1 cellular context compared by ENCODE assay signal in the genomic region with DNA sequence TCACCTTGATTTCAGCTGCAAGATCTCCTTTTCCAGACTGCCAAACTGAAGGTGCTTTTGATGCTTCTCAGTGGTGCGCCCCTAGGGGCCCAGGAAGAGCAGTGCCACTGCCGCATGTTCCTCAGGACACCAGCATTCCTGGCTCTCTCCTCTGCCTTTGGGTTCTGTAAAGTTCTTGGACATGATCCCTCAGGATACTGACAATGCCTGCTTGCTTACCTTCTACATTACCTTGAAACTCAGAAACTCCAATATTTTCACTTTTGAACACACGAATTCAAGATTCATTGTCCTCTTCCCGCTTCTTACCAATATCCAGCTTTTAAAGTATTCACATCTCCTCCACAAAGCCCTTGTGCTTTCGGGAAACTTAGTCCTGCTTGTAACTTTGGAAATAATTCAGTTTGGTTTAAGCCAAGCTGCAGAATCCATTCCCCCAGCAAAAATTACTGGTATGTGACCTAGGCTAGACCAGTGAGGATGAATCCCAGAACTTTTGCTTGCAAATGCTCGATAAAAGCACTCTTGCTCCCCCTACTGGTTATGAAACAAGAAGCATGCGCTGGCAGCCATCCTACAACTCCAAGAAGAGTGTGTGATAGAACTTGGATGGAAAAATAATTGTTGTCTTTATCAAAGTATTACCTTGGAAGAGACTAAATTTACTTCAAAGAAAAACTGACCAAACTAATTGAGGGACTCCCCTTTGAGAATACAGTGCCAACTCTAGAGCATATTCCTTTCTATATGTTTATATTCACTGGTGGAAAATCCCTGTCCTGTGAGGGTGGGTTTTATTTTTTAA.
TF ChIP-seq lines count a peak whose summit lies in the region.

No MANE protein-coding gene starts in this region.

TF ChIP-seq in K562, 482 proteins besides CTCF, POLR2A, EP300 and RAD21:
- TF ChIP-seq TBP (optimal IDR thresholded peaks at IDR 0.05; ENCODE audit: low read depth, low read length) (peak; percentile 14), TEAD2 (tag; IDR thresholded peaks at IDR 0.05) (0 out of 2 replicates have a peak, but pooled peaks have one; percentile 45), YBX1 (IDR thresholded peaks at IDR 0.05) (no peak), NONO (IDR thresholded peaks at IDR 0.05; ENCODE audit: low read depth in 2 of 2, low read length in 1 of 2) (no peak), NRF1 (conservative IDR thresholded peaks at IDR 0.05 in 1 of 2, IDR thresholded peaks at IDR 0.05 in 1 of 2) (peak; percentile 45 to 53; a peak in 2 of 4 replicates), SIN3B (IDR thresholded peaks at IDR 0.05; ENCODE audit: low read depth) (no peak), FUS (optimal IDR thresholded peaks at IDR 0.05; ENCODE audit: low read depth, low read length) (no peak), NFIC (IDR thresholded peaks at IDR 0.05) (peak; percentile 19; the same call in 1 of the 2 replicates), RCOR1 (IDR thresholded peaks at IDR 0.05; ENCODE audit: borderline replicate concordance in 1 of 2, low read depth in 2 of 2, low read length in 2 of 2) (0 out of 4 replicates have a peak, but pooled peaks of 1 of the 2 experiments have one; percentile 42), TAF15 (IDR thresholded peaks at IDR 0.05; ENCODE audit: low read depth, low read length) (no peak), IFI16 (CRISPR knock-in tag; IDR thresholded peaks at IDR 0.05) (no peak), MCM2 (IDR thresholded peaks at IDR 0.05; ENCODE audit: low read depth) (no peak), ZFP30 (CRISPR knock-in tag; IDR thresholded peaks at IDR 0.05; ENCODE audit: borderline replicate concordance) (no peak), PURB (CRISPR knock-in tag; IDR thresholded peaks at IDR 0.05; ENCODE audit: low read depth) (no peak), MYC (IDR thresholded peaks at IDR 0.05; ENCODE audit: low read depth, low read length) (peak; percentile 26; the same call in 1 of the 2 replicates), MYC (CRISPR knock-in tag; IDR thresholded peaks at IDR 0.05; ENCODE audit: borderline replicate concordance, low read depth) (no peak), SMC3 (conservative IDR thresholded peaks at IDR 0.05; ENCODE audit: insufficient read depth, low read depth, low read length) (peak; percentile 49; the same call in 1 of the 2 replicates), SAP30 (IDR thresholded peaks at IDR 0.05; ENCODE audit: borderline replicate concordance, insufficient read depth, low read depth, low read length, poor library complexity, severe bottlenecking) (no peak), STAG1 (CRISPR knock-in tag; IDR thresholded peaks at IDR 0.05; ENCODE audit: borderline replicate concordance) (peak; percentile 34; the same call in 1 of the 2 replicates), ZFX (CRISPR knock-in tag; IDR thresholded peaks at IDR 0.05) (no peak), ZNF75A (CRISPR knock-in tag; IDR thresholded peaks at IDR 0.05) (no peak), KLF16 (IDR thresholded peaks at IDR 0.05) (peak; percentile 3; the same call in 1 of the 2 replicates), ZNF217 (CRISPR knock-in tag; IDR thresholded peaks at IDR 0.05) (no peak), DPF2 (IDR thresholded peaks at IDR 0.05) (0 out of 2 replicates have a peak, but pooled peaks have one; percentile 13), NFE2 (IDR thresholded peaks at IDR 0.05; ENCODE audit: low read depth) (no peak), RB1 (IDR thresholded peaks at IDR 0.05; ENCODE audit: low read depth) (0 out of 2 replicates have a peak, but pooled peaks have one; percentile 13), GATA2 (CRISPR knock-in tag; IDR thresholded peaks at IDR 0.05) (no peak), ZKSCAN3 (CRISPR knock-in tag; IDR thresholded peaks at IDR 0.05) (peak; percentile 82), RBM15 (IDR thresholded peaks at IDR 0.05; ENCODE audit: insufficient read depth, low read length) (no peak), ZNF3 (CRISPR knock-in tag; IDR thresholded peaks at IDR 0.05) (no peak)
- TF ChIP-seq, protein P1, sequence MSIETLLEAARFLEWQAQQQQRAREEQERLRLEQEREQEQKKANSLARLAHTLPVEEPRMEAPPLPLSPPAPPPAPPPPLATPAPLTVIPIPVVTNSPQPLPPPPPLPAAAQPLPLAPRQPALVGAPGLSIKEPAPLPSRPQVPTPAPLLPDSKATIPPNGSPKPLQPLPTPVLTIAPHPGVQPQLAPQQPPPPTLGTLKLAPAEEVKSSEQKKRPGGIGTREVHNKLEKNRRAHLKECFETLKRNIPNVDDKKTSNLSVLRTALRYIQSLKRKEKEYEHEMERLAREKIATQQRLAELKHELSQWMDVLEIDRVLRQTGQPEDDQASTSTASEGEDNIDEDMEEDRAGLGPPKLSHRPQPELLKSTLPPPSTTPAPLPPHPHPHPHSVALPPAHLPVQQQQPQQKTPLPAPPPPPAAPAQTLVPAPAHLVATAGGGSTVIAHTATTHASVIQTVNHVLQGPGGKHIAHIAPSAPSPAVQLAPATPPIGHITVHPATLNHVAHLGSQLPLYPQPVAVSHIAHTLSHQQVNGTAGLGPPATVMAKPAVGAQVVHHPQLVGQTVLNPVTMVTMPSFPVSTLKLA (conservative IDR thresholded peaks at IDR 0.05), result no peak; a peak in 1 of 4 replicates
- TF ChIP-seq, protein P2, sequence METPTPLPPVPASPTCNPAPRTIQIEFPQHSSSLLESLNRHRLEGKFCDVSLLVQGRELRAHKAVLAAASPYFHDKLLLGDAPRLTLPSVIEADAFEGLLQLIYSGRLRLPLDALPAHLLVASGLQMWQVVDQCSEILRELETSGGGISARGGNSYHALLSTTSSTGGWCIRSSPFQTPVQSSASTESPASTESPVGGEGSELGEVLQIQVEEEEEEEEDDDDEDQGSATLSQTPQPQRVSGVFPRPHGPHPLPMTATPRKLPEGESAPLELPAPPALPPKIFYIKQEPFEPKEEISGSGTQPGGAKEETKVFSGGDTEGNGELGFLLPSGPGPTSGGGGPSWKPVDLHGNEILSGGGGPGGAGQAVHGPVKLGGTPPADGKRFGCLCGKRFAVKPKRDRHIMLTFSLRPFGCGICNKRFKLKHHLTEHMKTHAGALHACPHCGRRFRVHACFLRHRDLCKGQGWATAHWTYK (CRISPR knock-in tag; IDR thresholded peaks at IDR 0.05), result no peak
- TF ChIP-seq, protein P3, sequence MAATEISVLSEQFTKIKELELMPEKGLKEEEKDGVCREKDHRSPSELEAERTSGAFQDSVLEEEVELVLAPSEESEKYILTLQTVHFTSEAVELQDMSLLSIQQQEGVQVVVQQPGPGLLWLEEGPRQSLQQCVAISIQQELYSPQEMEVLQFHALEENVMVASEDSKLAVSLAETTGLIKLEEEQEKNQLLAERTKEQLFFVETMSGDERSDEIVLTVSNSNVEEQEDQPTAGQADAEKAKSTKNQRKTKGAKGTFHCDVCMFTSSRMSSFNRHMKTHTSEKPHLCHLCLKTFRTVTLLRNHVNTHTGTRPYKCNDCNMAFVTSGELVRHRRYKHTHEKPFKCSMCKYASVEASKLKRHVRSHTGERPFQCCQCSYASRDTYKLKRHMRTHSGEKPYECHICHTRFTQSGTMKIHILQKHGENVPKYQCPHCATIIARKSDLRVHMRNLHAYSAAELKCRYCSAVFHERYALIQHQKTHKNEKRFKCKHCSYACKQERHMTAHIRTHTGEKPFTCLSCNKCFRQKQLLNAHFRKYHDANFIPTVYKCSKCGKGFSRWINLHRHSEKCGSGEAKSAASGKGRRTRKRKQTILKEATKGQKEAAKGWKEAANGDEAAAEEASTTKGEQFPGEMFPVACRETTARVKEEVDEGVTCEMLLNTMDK (IDR thresholded peaks at IDR 0.05; ENCODE audit: borderline replicate concordance, insufficient read depth, low read depth, low read length, poor library complexity, severe bottlenecking), result peak; percentile 42
- TF ChIP-seq, protein P4, sequence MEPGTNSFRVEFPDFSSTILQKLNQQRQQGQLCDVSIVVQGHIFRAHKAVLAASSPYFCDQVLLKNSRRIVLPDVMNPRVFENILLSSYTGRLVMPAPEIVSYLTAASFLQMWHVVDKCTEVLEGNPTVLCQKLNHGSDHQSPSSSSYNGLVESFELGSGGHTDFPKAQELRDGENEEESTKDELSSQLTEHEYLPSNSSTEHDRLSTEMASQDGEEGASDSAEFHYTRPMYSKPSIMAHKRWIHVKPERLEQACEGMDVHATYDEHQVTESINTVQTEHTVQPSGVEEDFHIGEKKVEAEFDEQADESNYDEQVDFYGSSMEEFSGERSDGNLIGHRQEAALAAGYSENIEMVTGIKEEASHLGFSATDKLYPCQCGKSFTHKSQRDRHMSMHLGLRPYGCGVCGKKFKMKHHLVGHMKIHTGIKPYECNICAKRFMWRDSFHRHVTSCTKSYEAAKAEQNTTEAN (CRISPR knock-in tag; IDR thresholded peaks at IDR 0.05), result no peak
- TF ChIP-seq, protein P5, sequence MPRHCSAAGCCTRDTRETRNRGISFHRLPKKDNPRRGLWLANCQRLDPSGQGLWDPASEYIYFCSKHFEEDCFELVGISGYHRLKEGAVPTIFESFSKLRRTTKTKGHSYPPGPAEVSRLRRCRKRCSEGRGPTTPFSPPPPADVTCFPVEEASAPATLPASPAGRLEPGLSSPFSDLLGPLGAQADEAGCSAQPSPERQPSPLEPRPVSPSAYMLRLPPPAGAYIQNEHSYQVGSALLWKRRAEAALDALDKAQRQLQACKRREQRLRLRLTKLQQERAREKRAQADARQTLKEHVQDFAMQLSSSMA (CRISPR knock-in tag; IDR thresholded peaks at IDR 0.05), result no peak
- TF ChIP-seq, protein P6, sequence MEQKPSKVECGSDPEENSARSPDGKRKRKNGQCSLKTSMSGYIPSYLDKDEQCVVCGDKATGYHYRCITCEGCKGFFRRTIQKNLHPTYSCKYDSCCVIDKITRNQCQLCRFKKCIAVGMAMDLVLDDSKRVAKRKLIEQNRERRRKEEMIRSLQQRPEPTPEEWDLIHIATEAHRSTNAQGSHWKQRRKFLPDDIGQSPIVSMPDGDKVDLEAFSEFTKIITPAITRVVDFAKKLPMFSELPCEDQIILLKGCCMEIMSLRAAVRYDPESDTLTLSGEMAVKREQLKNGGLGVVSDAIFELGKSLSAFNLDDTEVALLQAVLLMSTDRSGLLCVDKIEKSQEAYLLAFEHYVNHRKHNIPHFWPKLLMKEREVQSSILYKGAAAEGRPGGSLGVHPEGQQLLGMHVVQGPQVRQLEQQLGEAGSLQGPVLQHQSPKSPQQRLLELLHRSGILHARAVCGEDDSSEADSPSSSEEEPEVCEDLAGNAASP (IDR thresholded peaks at IDR 0.05), result no peak
- TF ChIP-seq, protein P7, sequence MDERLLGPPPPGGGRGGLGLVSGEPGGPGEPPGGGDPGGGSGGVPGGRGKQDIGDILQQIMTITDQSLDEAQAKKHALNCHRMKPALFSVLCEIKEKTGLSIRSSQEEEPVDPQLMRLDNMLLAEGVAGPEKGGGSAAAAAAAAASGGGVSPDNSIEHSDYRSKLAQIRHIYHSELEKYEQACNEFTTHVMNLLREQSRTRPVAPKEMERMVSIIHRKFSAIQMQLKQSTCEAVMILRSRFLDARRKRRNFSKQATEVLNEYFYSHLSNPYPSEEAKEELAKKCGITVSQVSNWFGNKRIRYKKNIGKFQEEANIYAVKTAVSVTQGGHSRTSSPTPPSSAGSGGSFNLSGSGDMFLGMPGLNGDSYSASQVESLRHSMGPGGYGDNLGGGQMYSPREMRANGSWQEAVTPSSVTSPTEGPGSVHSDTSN (CRISPR knock-in tag; IDR thresholded peaks at IDR 0.05; ENCODE audit: low read depth), result no peak
- TF ChIP-seq, protein P7 (tag; conservative IDR thresholded peaks at IDR 0.05; ENCODE audit: low read depth), result no peak
- TF ChIP-seq, protein P8, sequence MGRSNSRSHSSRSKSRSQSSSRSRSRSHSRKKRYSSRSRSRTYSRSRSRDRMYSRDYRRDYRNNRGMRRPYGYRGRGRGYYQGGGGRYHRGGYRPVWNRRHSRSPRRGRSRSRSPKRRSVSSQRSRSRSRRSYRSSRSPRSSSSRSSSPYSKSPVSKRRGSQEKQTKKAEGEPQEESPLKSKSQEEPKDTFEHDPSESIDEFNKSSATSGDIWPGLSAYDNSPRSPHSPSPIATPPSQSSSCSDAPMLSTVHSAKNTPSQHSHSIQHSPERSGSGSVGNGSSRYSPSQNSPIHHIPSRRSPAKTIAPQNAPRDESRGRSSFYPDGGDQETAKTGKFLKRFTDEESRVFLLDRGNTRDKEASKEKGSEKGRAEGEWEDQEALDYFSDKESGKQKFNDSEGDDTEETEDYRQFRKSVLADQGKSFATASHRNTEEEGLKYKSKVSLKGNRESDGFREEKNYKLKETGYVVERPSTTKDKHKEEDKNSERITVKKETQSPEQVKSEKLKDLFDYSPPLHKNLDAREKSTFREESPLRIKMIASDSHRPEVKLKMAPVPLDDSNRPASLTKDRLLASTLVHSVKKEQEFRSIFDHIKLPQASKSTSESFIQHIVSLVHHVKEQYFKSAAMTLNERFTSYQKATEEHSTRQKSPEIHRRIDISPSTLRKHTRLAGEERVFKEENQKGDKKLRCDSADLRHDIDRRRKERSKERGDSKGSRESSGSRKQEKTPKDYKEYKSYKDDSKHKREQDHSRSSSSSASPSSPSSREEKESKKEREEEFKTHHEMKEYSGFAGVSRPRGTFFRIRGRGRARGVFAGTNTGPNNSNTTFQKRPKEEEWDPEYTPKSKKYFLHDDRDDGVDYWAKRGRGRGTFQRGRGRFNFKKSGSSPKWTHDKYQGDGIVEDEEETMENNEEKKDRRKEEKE (IDR thresholded peaks at IDR 0.05; ENCODE audit: borderline replicate concordance in 1 of 2, control insufficient read depth in 1 of 2, low read depth in 2 of 2, low read length in 1 of 2), result no peak
